Comparison of ENCODE assay signal across 14 cellular contexts in genomic region chr18:58788470-58788869, GRCh38.
DNase-seq lines count a peak whose midpoint lies in the region; ATAC-seq and TF ChIP-seq lines count a peak whose summit lies in the region.
"Had no signal": no experiment of that assay in that cellular context is flagged by ENCODE, and none has a peak within 500 bp of the region (broad histone marks: within the 10 kb centered on the region; RNA-seq: fewer than 3 reads in every experiment).

No MANE protein-coding gene starts in this region.

- H3K27ac ChIP-seq in breast epithelium (peak overlapping the region; percentile 48 to 80), lung (ENCODE audit: low read depth in 1 of 2, low read length in 1 of 2) (peak overlapping the region; percentile 24 to 78), suprapubic skin (peak overlapping the region; percentile 63), SJCRH30 (no peak overlapping the region)

- ATAC-seq in lung (ENCODE audit: insufficient read depth, low FRiP score) (no peak), GM21367 (IDR thresholded peaks at IDR 0.05; ENCODE audit: unreplicated experiment) (no peak)
- ATAC-seq: GM23338 had no signal

- DNase-seq in HT1080 (ENCODE audit: low read depth): peak; percentile 18
- no peak for DNase-seq in breast epithelium (ENCODE audit: low spot score in 2 of 2)
- DNase-seq in lung (ENCODE audit: low spot score): no peak
- no peak for DNase-seq in suprapubic skin (ENCODE audit: low spot score in 2 of 2)
- no peak for DNase-seq in SJCRH30
- DNase-seq in glomerular visceral epithelial cell (ENCODE audit: extremely low spot score): no peak
- DNase-seq in foreskin melanocyte: no peak
- DNase-seq: activated CD4-positive, alpha-beta memory T cell treated with anti-CD3 and anti-CD28 coated beads for 36 hours; Karpas-422; NCI-H774; SHP77 treated with DMSO at 0.1 percent for 48 hours; stimulated activated CD4-positive, alpha-beta T cell treated with anti-CD3 and anti-CD28 coated beads, Interleukin-1b, Interleukin-23, amount 100 ng/mL, for 48 hours had no signal

- H3K9me3 ChIP-seq in breast epithelium: no peaks in the 10 kb centered on the region
- no peaks in the 10 kb centered on the region for H3K9me3 ChIP-seq in lung (ENCODE audit: control insufficient read depth in 2 of 2, insufficient read depth in 1 of 2, low read length in 1 of 2)
- no peaks in the 10 kb centered on the region for H3K9me3 ChIP-seq in suprapubic skin
- no peaks in the 10 kb centered on the region for H3K9me3 ChIP-seq in SJCRH30 (replicated peaks)

- H3K36me3 ChIP-seq in breast epithelium: no peaks in the 10 kb centered on the region
- no peaks in the 10 kb centered on the region for H3K36me3 ChIP-seq in lung (ENCODE audit: control insufficient read depth in 2 of 2, insufficient read depth in 2 of 2, low read length in 2 of 2)
- no peaks in the 10 kb centered on the region for H3K36me3 ChIP-seq in suprapubic skin
- no peaks in the 10 kb centered on the region for H3K36me3 ChIP-seq in SJCRH30

- no peak for TF ChIP-seq POLR2A in breast epithelium (IDR thresholded peaks at IDR 0.05)
- no peak for TF ChIP-seq POLR2A in suprapubic skin (IDR thresholded peaks at IDR 0.05)

- intact Hi-C loops in breast epithelium (cut with DNase I; ENCODE audit: low total_unique reads): loop anchor here (5.0 kb wide), 1 partner anchor 274 kb away; no protein-coding TSS in a partner anchor

- TF ChIP-seq CTCF in breast epithelium (IDR thresholded peaks at IDR 0.05) (no peak), lung (IDR thresholded peaks at IDR 0.05; ENCODE audit: control extremely low read depth, extremely low read depth) (no peak), suprapubic skin (IDR thresholded peaks at IDR 0.05) (no peak)

- H3K27me3 ChIP-seq in breast epithelium (no peaks in the 10 kb centered on the region), lung (ENCODE audit: control insufficient read depth, insufficient read depth) (no peaks in the 10 kb centered on the region), suprapubic skin (no peaks in the 10 kb centered on the region), SJCRH30 (no peaks in the 10 kb centered on the region)

- no peak for TF ChIP-seq EP300 in suprapubic skin (IDR thresholded peaks at IDR 0.05)

- WGBS in lung, 2 donors: 91 to 94% methylated on average over 3 of the region's 3 CpGs
- WGBS in suprapubic skin: 82% methylated on average over 3 of the region's 3 CpGs

- H3K4me3 ChIP-seq in breast epithelium (no peak overlapping the region), lung (no peak overlapping the region), suprapubic skin (no peak overlapping the region), SJCRH30 (no peak overlapping the region)
- H3K4me3 ChIP-seq: GM23338 had no signal

- H3K4me1 ChIP-seq in breast epithelium (no peaks in the 10 kb centered on the region), lung (ENCODE audit: control insufficient read depth in 2 of 2, insufficient read depth in 2 of 2, low read length in 2 of 2) (peaks cover 0 to 22% of the 10 kb centered on the region in 2 donors), suprapubic skin (peaks cover 35% of the 10 kb centered on the region), SJCRH30 (peaks cover 35% of the 10 kb centered on the region)
